Comparison of ENCODE assay signal across 5 cellular contexts in genomic region chr2:57504787-57505186, GRCh38.
TF ChIP-seq lines count a peak whose summit lies in the region.

No MANE protein-coding gene starts in this region.

TF ChIP-seq in SK-N-SH, 30 proteins besides CTCF, POLR2A, EP300 and RAD21 (continues in another document):
- TF ChIP-seq TAF1 (IDR thresholded peaks at IDR 0.05; ENCODE audit: borderline replicate concordance, low read depth, low read length) = no peak
- no peak for TF ChIP-seq POLR2AphosphoS5 (IDR thresholded peaks at IDR 0.05; ENCODE audit: low read depth, low read length)
- no peak for TF ChIP-seq MAX (IDR thresholded peaks at IDR 0.05; ENCODE audit: low read depth)
- no peak for TF ChIP-seq TCF12 (IDR thresholded peaks at IDR 0.05)
- no peak for TF ChIP-seq MXI1 (IDR thresholded peaks at IDR 0.05; ENCODE audit: low read depth, low read length)
- no peak for TF ChIP-seq JUND (IDR thresholded peaks at IDR 0.05)
- TF ChIP-seq USF2 (IDR thresholded peaks at IDR 0.05; ENCODE audit: borderline replicate concordance, low read depth, low read length) = no peak
- TF ChIP-seq GABPA (IDR thresholded peaks at IDR 0.05; ENCODE audit: low read depth) = no peak
- TF ChIP-seq ELF1 (IDR thresholded peaks at IDR 0.05) = no peak
- no peak for TF ChIP-seq CHD2 (IDR thresholded peaks at IDR 0.05; ENCODE audit: low read length, partially characterized antibody)
- TF ChIP-seq RXRA (IDR thresholded peaks at IDR 0.05; ENCODE audit: borderline replicate concordance, low read depth) = no peak
- no peak for TF ChIP-seq SIN3A (IDR thresholded peaks at IDR 0.05; ENCODE audit: borderline replicate concordance, low read depth, low read length)
- no peak for TF ChIP-seq YY1 (IDR thresholded peaks at IDR 0.05; ENCODE audit: low read depth)
- no peak for TF ChIP-seq IRF3 (IDR thresholded peaks at IDR 0.05; ENCODE audit: low read depth, low read length)
- TF ChIP-seq FOSL2 (IDR thresholded peaks at IDR 0.05; ENCODE audit: borderline replicate concordance, low read depth) = no peak

TF ChIP-seq in SK-N-SH treated with all-trans-retinoic acid at 6 μM for 48 hours, 23 proteins besides CTCF, POLR2A, EP300 and RAD21:
- TF ChIP-seq CREB5 (CRISPR knock-in tag; IDR thresholded peaks at IDR 0.05; ENCODE audit: low read depth) = no peak
- no peak for TF ChIP-seq ZFP30 (CRISPR knock-in tag; IDR thresholded peaks at IDR 0.05)
- TF ChIP-seq GLIS3 (CRISPR knock-in tag; IDR thresholded peaks at IDR 0.05) = no peak
- no peak for TF ChIP-seq ZNF70 (CRISPR knock-in tag; IDR thresholded peaks at IDR 0.05)
- TF ChIP-seq RARB (CRISPR knock-in tag; IDR thresholded peaks at IDR 0.05) = no peak
- no peak for TF ChIP-seq ESRRG (CRISPR knock-in tag; IDR thresholded peaks at IDR 0.05)
- TF ChIP-seq ZC3H10 (CRISPR knock-in tag; IDR thresholded peaks at IDR 0.05) = no peak
- TF ChIP-seq OSR1 (CRISPR knock-in tag; IDR thresholded peaks at IDR 0.05) = no peak
- TF ChIP-seq PPARA (CRISPR knock-in tag; IDR thresholded peaks at IDR 0.05; ENCODE audit: borderline replicate concordance) = no peak
- no peak for TF ChIP-seq ARNTL (CRISPR knock-in tag; IDR thresholded peaks at IDR 0.05; ENCODE audit: borderline replicate concordance, low read depth)

TF ChIP-seq in HepG2, 621 proteins besides CTCF, POLR2A, EP300 and RAD21:
- no peak for TF ChIP-seq HES4 (CRISPR knock-in tag; IDR thresholded peaks at IDR 0.05; ENCODE audit: borderline replicate concordance)
- TF ChIP-seq ZNF30 (CRISPR knock-in tag; IDR thresholded peaks at IDR 0.05) = no peak
- no peak for TF ChIP-seq ZBTB42 (CRISPR knock-in tag; IDR thresholded peaks at IDR 0.05)
- TF ChIP-seq POGZ (CRISPR knock-in tag; IDR thresholded peaks at IDR 0.05) = no peak
- TF ChIP-seq ATM (IDR thresholded peaks at IDR 0.05; ENCODE audit: borderline replicate concordance) = no peak
- TF ChIP-seq BORCS8-MEF2B (CRISPR knock-in tag; IDR thresholded peaks at IDR 0.05) = no peak
- TF ChIP-seq MAF1 (CRISPR knock-in tag; IDR thresholded peaks at IDR 0.05; ENCODE audit: borderline replicate concordance) = no peak
- peak; percentile 36 to 74 for TF ChIP-seq MAFK (conservative IDR thresholded peaks at IDR 0.05 in 1 of 2, IDR thresholded peaks at IDR 0.05 in 1 of 2; ENCODE audit: low read length in 2 of 2)
- no peak for TF ChIP-seq ZNF772 (CRISPR knock-in tag; IDR thresholded peaks at IDR 0.05)
- no peak for TF ChIP-seq SP1 (IDR thresholded peaks at IDR 0.05)
- TF ChIP-seq SP1 (CRISPR knock-in tag; IDR thresholded peaks at IDR 0.05) = no peak
- no peak for TF ChIP-seq IKZF5 (CRISPR knock-in tag; IDR thresholded peaks at IDR 0.05)
- TF ChIP-seq MAFF (IDR thresholded peaks at IDR 0.05; ENCODE audit: low read depth, low read length) = peak; percentile 73
TF ChIP-seq in HepG2: peak in this region for 2.

TF ChIP-seq in A549, 52 proteins besides CTCF, POLR2A, EP300 and RAD21:
- peak; percentile 36 for TF ChIP-seq MAFK (IDR thresholded peaks at IDR 0.05; ENCODE audit: partially characterized antibody)
- no peak for TF ChIP-seq CHD2 (IDR thresholded peaks at IDR 0.05; ENCODE audit: low read length, partially characterized antibody)

TF ChIP-seq in GM12878, 131 proteins besides CTCF, POLR2A, EP300 and RAD21:
- TF ChIP-seq ZBTB4 (CRISPR knock-in tag; IDR thresholded peaks at IDR 0.05) (no peak), ZNF687 (IDR thresholded peaks at IDR 0.05) (no peak), WRNIP1 (IDR thresholded peaks at IDR 0.05; ENCODE audit: borderline replicate concordance, low read depth, low read length) (no peak), STAT1 (conservative IDR thresholded peaks at IDR 0.05) (no peak), KAT2A (conservative IDR thresholded peaks at IDR 0.05; ENCODE audit: control insufficient read depth, low read depth, low read length) (no peak), MLLT1 (IDR thresholded peaks at IDR 0.05) (no peak), SMAD1 (IDR thresholded peaks at IDR 0.05; ENCODE audit: low read depth, partially characterized antibody) (no peak), HDAC6 (IDR thresholded peaks at IDR 0.05; ENCODE audit: unreplicated experiment) (no peak), IRF3 (IDR thresholded peaks at IDR 0.05) (no peak), LARP7 (IDR thresholded peaks at IDR 0.05) (no peak), CHD1 (IDR thresholded peaks at IDR 0.05; ENCODE audit: low read depth, low read length) (no peak), RBBP5 (conservative IDR thresholded peaks at IDR 0.05) (no peak)
